In the genomic region with DNA sequence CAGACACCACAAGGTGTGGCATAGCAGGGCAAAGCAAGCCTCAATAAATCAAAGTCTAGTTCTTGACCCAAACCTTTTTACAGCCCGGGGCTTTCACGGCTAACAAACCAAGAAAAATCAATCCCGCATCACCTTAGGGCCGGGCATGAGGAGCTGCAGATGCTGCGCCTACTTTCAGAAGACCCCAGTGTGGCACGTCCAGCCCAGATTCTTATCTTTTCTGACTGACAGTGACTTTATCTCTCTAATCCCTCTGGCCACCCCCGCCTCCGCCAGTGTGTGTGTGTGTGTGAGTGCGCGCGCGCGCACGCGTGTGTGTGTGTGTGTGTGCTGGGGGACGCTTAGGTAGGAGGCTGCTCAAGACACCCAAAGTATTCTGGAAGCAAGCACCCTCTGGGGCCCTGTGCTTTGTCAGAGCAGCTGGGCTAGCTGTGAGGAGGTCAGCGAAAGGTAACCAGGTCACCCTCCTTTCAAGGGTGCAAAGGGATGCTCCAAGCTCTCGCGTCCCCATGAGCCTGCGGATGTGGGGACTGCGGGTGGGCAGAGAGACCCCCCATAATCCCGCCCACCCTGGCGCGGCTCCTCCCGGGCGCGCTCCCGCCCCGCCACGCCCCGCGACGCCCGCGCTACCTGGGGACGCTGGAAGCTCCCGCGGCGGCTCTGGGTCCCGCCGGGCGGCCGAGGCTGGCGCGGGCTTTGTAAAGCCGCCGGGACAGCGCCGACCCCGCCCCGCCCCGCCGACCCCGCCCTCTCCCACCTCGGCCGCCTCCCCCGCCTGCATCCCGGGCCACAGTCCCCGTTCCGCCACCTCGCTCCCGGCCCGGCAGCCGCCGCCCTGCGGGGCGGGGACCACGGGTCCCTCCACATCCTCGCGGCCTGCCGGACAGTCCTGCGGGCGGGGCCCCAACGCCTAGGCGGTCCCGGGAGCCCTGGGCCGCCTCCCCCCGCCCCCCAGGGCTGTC, we compare ENCODE assay signal across 1 cellular context.
TF ChIP-seq lines count a peak whose summit lies in the region.

No MANE protein-coding gene starts in this region.

TF ChIP-seq in K562, 482 proteins besides CTCF, POLR2A, EP300 and RAD21 (continued from another document):
- TF ChIP-seq, protein P1, sequence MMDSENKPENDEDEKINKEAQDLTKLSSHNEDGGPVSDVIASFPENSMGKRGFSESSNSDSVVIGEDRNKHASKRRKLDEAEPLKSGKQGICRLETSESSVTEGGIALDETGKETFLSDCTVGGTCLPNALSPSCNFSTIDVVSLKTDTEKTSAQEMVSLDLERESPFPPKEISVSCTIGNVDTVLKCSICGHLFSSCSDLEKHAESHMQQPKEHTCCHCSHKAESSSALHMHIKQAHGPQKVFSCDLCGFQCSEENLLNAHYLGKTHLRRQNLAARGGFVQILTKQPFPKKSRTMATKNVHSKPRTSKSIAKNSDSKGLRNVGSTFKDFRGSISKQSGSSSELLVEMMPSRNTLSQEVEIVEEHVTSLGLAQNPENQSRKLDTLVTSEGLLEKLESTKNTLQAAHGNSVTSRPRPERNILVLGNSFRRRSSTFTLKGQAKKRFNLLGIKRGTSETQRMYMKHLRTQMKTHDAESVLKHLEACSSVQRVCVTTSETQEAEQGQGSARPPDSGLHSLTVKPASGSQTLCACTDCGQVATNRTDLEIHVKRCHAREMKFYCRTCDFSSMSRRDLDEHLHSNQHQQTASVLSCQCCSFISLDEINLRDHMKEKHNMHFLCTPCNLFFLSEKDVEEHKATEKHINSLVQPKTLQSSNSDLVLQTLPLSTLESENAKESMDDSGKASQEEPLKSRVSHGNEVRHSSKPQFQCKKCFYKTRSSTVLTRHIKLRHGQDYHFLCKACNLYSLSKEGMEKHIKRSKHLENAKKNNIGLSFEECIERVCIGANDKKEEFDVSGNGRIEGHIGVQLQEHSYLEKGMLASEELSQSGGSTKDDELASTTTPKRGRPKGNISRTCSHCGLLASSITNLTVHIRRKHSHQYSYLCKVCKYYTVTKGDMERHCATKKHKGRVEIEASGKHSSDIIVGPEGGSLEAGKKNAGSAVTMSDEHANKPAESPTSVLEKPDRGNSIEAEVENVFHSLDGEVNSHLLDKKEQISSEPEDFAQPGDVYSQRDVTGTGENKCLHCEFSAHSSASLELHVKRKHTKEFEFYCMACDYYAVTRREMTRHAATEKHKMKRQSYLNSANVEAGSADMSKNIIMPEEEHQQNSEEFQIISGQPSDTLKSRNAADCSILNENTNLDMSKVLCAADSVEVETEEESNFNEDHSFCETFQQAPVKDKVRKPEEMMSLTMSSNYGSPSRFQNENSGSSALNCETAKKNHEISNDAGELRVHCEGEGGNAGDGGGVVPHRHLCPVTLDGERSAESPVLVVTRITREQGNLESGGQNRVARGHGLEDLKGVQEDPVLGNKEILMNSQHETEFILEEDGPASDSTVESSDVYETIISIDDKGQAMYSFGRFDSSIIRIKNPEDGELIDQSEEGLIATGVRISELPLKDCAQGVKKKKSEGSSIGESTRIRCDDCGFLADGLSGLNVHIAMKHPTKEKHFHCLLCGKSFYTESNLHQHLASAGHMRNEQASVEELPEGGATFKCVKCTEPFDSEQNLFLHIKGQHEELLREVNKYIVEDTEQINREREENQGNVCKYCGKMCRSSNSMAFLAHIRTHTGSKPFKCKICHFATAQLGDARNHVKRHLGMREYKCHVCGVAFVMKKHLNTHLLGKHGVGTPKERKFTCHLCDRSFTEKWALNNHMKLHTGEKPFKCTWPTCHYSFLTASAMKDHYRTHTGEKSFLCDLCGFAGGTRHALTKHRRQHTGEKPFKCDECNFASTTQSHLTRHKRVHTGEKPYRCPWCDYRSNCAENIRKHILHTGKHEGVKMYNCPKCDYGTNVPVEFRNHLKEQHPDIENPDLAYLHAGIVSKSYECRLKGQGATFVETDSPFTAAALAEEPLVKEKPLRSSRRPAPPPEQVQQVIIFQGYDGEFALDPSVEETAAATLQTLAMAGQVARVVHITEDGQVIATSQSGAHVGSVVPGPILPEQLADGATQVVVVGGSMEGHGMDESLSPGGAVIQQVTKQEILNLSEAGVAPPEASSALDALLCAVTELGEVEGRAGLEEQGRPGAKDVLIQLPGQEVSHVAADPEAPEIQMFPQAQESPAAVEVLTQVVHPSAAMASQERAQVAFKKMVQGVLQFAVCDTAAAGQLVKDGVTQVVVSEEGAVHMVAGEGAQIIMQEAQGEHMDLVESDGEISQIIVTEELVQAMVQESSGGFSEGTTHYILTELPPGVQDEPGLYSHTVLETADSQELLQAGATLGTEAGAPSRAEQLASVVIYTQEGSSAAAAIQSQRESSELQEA (IDR thresholded peaks at IDR 0.05; ENCODE audit: low read depth) = no peak
- no peak for TF ChIP-seq CTCFL (IDR thresholded peaks at IDR 0.05; ENCODE audit: borderline replicate concordance, insufficient read depth, low read depth, low read length, poor library complexity, severe bottlenecking)
- TF ChIP-seq RFX7 (CRISPR knock-in tag; IDR thresholded peaks at IDR 0.05) = no peak
- no peak for TF ChIP-seq ZNF316 (IDR thresholded peaks at IDR 0.05)
- no peak for TF ChIP-seq ZNF589 (CRISPR knock-in tag; IDR thresholded peaks at IDR 0.05; ENCODE audit: low read depth)
- no peak for TF ChIP-seq NFE2L1 (tag; IDR thresholded peaks at IDR 0.05; ENCODE audit: borderline replicate concordance, low read depth)
- no peak for TF ChIP-seq RNF2 (IDR thresholded peaks at IDR 0.05)
- no peak for TF ChIP-seq ZFP30 (CRISPR knock-in tag; IDR thresholded peaks at IDR 0.05; ENCODE audit: borderline replicate concordance)
- no peak for TF ChIP-seq CHD1 (IDR thresholded peaks at IDR 0.05; ENCODE audit: low read length)
- peak; percentile 28 for TF ChIP-seq NEUROD1 (IDR thresholded peaks at IDR 0.05; ENCODE audit: borderline replicate concordance, low read depth, low read length, partially characterized antibody)
- TF ChIP-seq MAZ (CRISPR knock-in tag; conservative IDR thresholded peaks at IDR 0.05 in 1 of 2, IDR thresholded peaks at IDR 0.05 in 1 of 2) = 0 out of 4 replicates have a peak, but pooled peaks of 1 of the 2 experiments have one; percentile 31
- TF ChIP-seq VEZF1 (CRISPR knock-in tag; IDR thresholded peaks at IDR 0.05) = peak; percentile 72
- TF ChIP-seq MEF2D (tag; conservative IDR thresholded peaks at IDR 0.05; ENCODE audit: low read depth) = no peak
- TF ChIP-seq CBX8 (IDR thresholded peaks at IDR 0.05; ENCODE audit: borderline replicate concordance, extremely low read depth, low read depth, low read length, poor library complexity, severe bottlenecking) = no peak
- TF ChIP-seq ZFP1 (CRISPR knock-in tag; IDR thresholded peaks at IDR 0.05) = no peak
- no peak for TF ChIP-seq STAT5B (CRISPR knock-in tag; IDR thresholded peaks at IDR 0.05)
- no peak for TF ChIP-seq FOS (IDR thresholded peaks at IDR 0.05; ENCODE audit: extremely low read depth, insufficient read length)
- no peak for TF ChIP-seq GTF2E2 (tag; IDR thresholded peaks at IDR 0.05)
- TF ChIP-seq ZNF77 (CRISPR knock-in tag; IDR thresholded peaks at IDR 0.05) = no peak
- TF ChIP-seq TAF9B (IDR thresholded peaks at IDR 0.05; ENCODE audit: partially characterized antibody) = no peak
- no peak for TF ChIP-seq SRSF1 (IDR thresholded peaks at IDR 0.05; ENCODE audit: low read depth, low read length)
- peak; percentile 82 to 84 for TF ChIP-seq NRF1 (conservative IDR thresholded peaks at IDR 0.05 in 1 of 2, IDR thresholded peaks at IDR 0.05 in 1 of 2)
- no peak for TF ChIP-seq ZNF3 (CRISPR knock-in tag; IDR thresholded peaks at IDR 0.05)
- peak; percentile 65 for TF ChIP-seq ARID1B (IDR thresholded peaks at IDR 0.05)
